Comparison of ENCODE assay signal across 29 cellular contexts in genomic region chrY:8495243-8495642, GRCh38.
DNase-seq lines count a peak whose midpoint lies in the region; ATAC-seq and TF ChIP-seq lines count a peak whose summit lies in the region.
"Had no signal": no experiment of that assay in that cellular context is flagged by ENCODE, and none has a peak within 500 bp of the region (broad histone marks: within the 10 kb centered on the region; RNA-seq: fewer than 3 reads in every experiment).

No MANE protein-coding gene starts in this region.

- H3K27me3 ChIP-seq in gastrocnemius medialis (no peaks in the 10 kb centered on the region), PC-3 (ENCODE audit: low read length) (no peaks in the 10 kb centered on the region)
- H3K27me3 ChIP-seq: BE2C; BLaER1; BLaER1 treated with 17β-estradiol and CSF1 and Interleukin-3, amounts not matched to agents 10 nM and 100 nM had no signal

- no peak overlapping the region for H2AFZ ChIP-seq in PC-3 (ENCODE audit: low read length)

- intact Hi-C loops in gastrocnemius medialis (cut with DNase I; ENCODE audit: low total_unique reads) = no loop called here
- intact Hi-C loops in PC-3 (cut with micrococcal nuclease) = no loop called here

- H3K4me2 ChIP-seq in PC-3 (ENCODE audit: low read length) = no peak overlapping the region
- H3K4me2 ChIP-seq: A549; BLaER1; BLaER1 treated with 17β-estradiol and CSF1 and Interleukin-3, amounts not matched to agents 10 nM and 100 nM had no signal

- H3K4me3 ChIP-seq in gastrocnemius medialis (no peak overlapping the region), PC-3 (ENCODE audit: low read length) (no peak overlapping the region)
- H3K4me3 ChIP-seq: A549; BLaER1; BLaER1 treated with 17β-estradiol and CSF1 and Interleukin-3, amounts not matched to agents 10 nM and 100 nM had no signal

- TF ChIP-seq POLR2A in gastrocnemius medialis (IDR thresholded peaks at IDR 0.05) = no peak

- H3K36me3 ChIP-seq in gastrocnemius medialis (no peaks in the 10 kb centered on the region), PC-3 (ENCODE audit: low read depth, low read length) (no peaks in the 10 kb centered on the region)
- H3K36me3 ChIP-seq: BE2C; BLaER1; BLaER1 treated with 17β-estradiol and CSF1 and Interleukin-3, amounts not matched to agents 10 nM and 100 nM had no signal

- H4K20me1 ChIP-seq in PC-3 (ENCODE audit: low read length) = no peaks in the 10 kb centered on the region
- H4K20me1 ChIP-seq: BLaER1; BLaER1 treated with 17β-estradiol and CSF1 and Interleukin-3, amounts not matched to agents 10 nM and 100 nM had no signal

- H3F3A ChIP-seq in PC-3 (ENCODE audit: low read length, unreplicated experiment) = no peaks in the 10 kb centered on the region

- no peaks in the 10 kb centered on the region for H3K79me2 ChIP-seq in PC-3 (ENCODE audit: low read length)

- DNase-seq in G401 (ENCODE audit: low spot score) (peak; percentile 25), cerebellar cortex (ENCODE audit: low spot score) (peak; percentile 7), gastrocnemius medialis (peak in 1 of 2 donors; percentile 38), DMS 273 treated with DMSO at 0.1 percent for 48 hours (lab: John Stamatoyannopoulos, UW) (no peak), PC-3 (no peak), superior temporal gyrus (ENCODE audit: extremely low spot score) (no peak)
- DNase-seq: 8988T; ACHN; AML-193; BE2C; Caco-2; Calu3; CD4-positive, alpha-beta memory T cell; CD4-positive, alpha-beta T cell; CD4-positive, CD25-positive, alpha-beta regulatory T cell; CD8-positive, alpha-beta memory T cell; CD8-positive, alpha-beta T cell; COR-L47; DMS153; DMS53; DMS79; DMS79 treated with DMSO at 0.1 percent for 48 hours; DND-41; EL had no signal

- POLR2A ChIA-PET in PC-3 (lab: Charles Lee; ENCODE audit: unreplicated experiment) = no interaction called here

- H3K9me2 ChIP-seq in PC-3 (replicated peaks; ENCODE audit: low read length) = no peaks in the 10 kb centered on the region

- H3K4me1 ChIP-seq in gastrocnemius medialis (no peaks in the 10 kb centered on the region), PC-3 (ENCODE audit: insufficient read depth, low read length) (no peaks in the 10 kb centered on the region)
- H3K4me1 ChIP-seq: A549; BE2C; BLaER1; BLaER1 treated with 17β-estradiol and CSF1 and Interleukin-3, amounts not matched to agents 10 nM and 100 nM; Caco-2 had no signal

- CTCF ChIA-PET in PC-3 (lab: Charles Lee) = no interaction called here

- H3K9ac ChIP-seq in PC-3 (ENCODE audit: low read length) = no peak overlapping the region
- H3K9ac ChIP-seq: BLaER1; BLaER1 treated with 17β-estradiol and CSF1 and Interleukin-3, amounts not matched to agents 10 nM and 100 nM had no signal

- BruUV-seq in PC-3 (replicated peaks; lab: Mats Ljungman, UMichigan) = no TSS peak

- TF ChIP-seq CTCF in gastrocnemius medialis (IDR thresholded peaks at IDR 0.05 in 4 of 5, conservative IDR thresholded peaks at IDR 0.05 in 1 of 5) (no peak), PC-3 (conservative IDR thresholded peaks at IDR 0.05; ENCODE audit: low read depth, low read length) (no peak)

- ATAC-seq in gastrocnemius medialis (peak; percentile 78 to 85), PC-3 (no peak)
- ATAC-seq: A549; CD8-positive, alpha-beta T cell had no signal

- H3K27ac ChIP-seq in gastrocnemius medialis (no peak overlapping the region), PC-3 (ENCODE audit: low read length) (no peak overlapping the region)
- H3K27ac ChIP-seq: 22Rv1; A549; BLaER1; BLaER1 treated with 17β-estradiol and CSF1 and Interleukin-3, amounts not matched to agents 10 nM and 100 nM; C4-2B had no signal

- in situ Hi-C loops in G401 (cut with HindIII; ENCODE audit: low sequenced_read_pairs) = no loop called here
- in situ Hi-C loops in gastrocnemius medialis (cut with MboI; ENCODE audit: low sequenced_read_pairs in 4 of 4) = no loop called here

- H3K9me3 ChIP-seq in gastrocnemius medialis (no peaks in the 10 kb centered on the region), PC-3 (ENCODE audit: low read length) (no peaks in the 10 kb centered on the region)
- H3K9me3 ChIP-seq: A549; BE2C; BLaER1; BLaER1 treated with 17β-estradiol and CSF1 and Interleukin-3, amounts not matched to agents 10 nM and 100 nM; Caco-2 had no signal

Comparison
In these comparisons a context has a peak if more than half of its experiments do, and no peak if none do; other contexts are left out.
1. DNase-seq: peak in G401 (single experiment) and cerebellar cortex (single experiment); none in DMS 273 treated with DMSO at 0.1 percent for 48 hours (single experiment), PC-3 (single experiment) and superior temporal gyrus (single experiment).